In genomic region chr4:89308161-89308500, GRCh38 we compare ENCODE assay signal across 8 cellular contexts. TPM values are rescaled to one million over a fixed set of nuclear protein-coding genes. Genes with fewer than 3 reads are reported as not detected.
DNase-seq lines count a peak whose midpoint lies in the region; ATAC-seq and TF ChIP-seq lines count a peak whose summit lies in the region.

No MANE protein-coding gene starts in this region.

- intact Hi-C loops in testis (cut with DNase I; ENCODE audit: low total_unique reads), result no loop called here

- H3K4me3 ChIP-seq in testis, result peak overlapping the region; percentile 58 to 81

- CTCF ChIA-PET in activated CD4-positive, alpha-beta T cell treated with anti-CD3 and anti-CD28 coated beads, Interleukin-2, amount 10 ng/mL, durations not matched to agents 7 days and 5 days (lab: Charles Lee), result interaction anchor here (1.0 to 2.6 kb wide), 5 partner anchors 9 to 82 kb away, joined by 3 to 14 read pairs (median 4); no protein-coding TSS in a partner anchor

- H3K27ac ChIP-seq in testis, result peak overlapping the region; percentile 50 to 68

- no peaks in the 10 kb centered on the region for H3K27me3 Mint-ChIP-seq in activated CD4-positive, alpha-beta T cell treated with anti-CD3 and anti-CD28 coated beads, Interleukin-2, amount 10 ng/mL, durations not matched to agents 7 days and 5 days
- H3K27me3 Mint-ChIP-seq in activated T-helper 17 cell treated with anti-CD3 and anti-CD28 coated beads, Interleukin-2, amount 50 U/mL, for 72 hours, result no peaks in the 10 kb centered on the region

- no peak for ATAC-seq in activated T-helper 17 cell treated with anti-CD3 and anti-CD28 coated beads, Interleukin-2, amount 50 U/mL, for 72 hours (replicated peaks)

- POLR2A ChIA-PET in activated CD4-positive, alpha-beta T cell treated with anti-CD3 and anti-CD28 coated beads, Interleukin-2, amount 10 ng/mL, durations not matched to agents 7 days and 5 days (lab: Charles Lee), result interaction anchor here (0.6 to 0.7 kb wide), 2 partner anchors 14 to 113 kb away, joined by 3 read pairs; no protein-coding TSS in a partner anchor

- DNase-seq in activated CD4-positive, alpha-beta T cell treated with anti-CD3 and anti-CD28 coated beads, Interleukin-2, amount 10 ng/mL, durations not matched to agents 7 days and 5 days, result no peak
- no peak for DNase-seq in activated CD4-positive, alpha-beta T cell treated with anti-CD3 and anti-CD28 coated beads, Interleukin-2, amount 50 U/mL, for 48 hours
- DNase-seq in iris pigment epithelial cell (ENCODE audit: low read depth) (peak; percentile 16), testis (no peak), amniotic stem cell (lab: John Stamatoyannopoulos, UW) (no peak), SHP77 treated with DMSO at 0.1 percent for 48 hours (lab: John Stamatoyannopoulos, UW) (no peak)
- no peak for DNase-seq in activated CD4-positive, CD25-positive, alpha-beta regulatory T cell treated with anti-CD3 and anti-CD28 coated beads, Interleukin-2, amount 50 U/mL, for 72 hours

- H3K4me3 Mint-ChIP-seq in activated CD4-positive, alpha-beta T cell treated with anti-CD3 and anti-CD28 coated beads, Interleukin-2, amount 10 ng/mL, durations not matched to agents 7 days and 5 days, result peak overlapping the region; percentile 90
- peak overlapping the region; percentile 90 for H3K4me3 Mint-ChIP-seq in activated T-helper 17 cell treated with anti-CD3 and anti-CD28 coated beads, Interleukin-2, amount 50 U/mL, for 72 hours

- H3K36me3 Mint-ChIP-seq in activated CD4-positive, alpha-beta T cell treated with anti-CD3 and anti-CD28 coated beads, Interleukin-2, amount 10 ng/mL, durations not matched to agents 7 days and 5 days (ENCODE audit: low read depth), result peaks cover 42% of the 10 kb centered on the region
- H3K36me3 Mint-ChIP-seq in activated T-helper 17 cell treated with anti-CD3 and anti-CD28 coated beads, Interleukin-2, amount 50 U/mL, for 72 hours (ENCODE audit: low read depth), result peaks cover 32% of the 10 kb centered on the region

- peaks cover 3% of the 10 kb centered on the region for H3K9me3 Mint-ChIP-seq in activated CD4-positive, alpha-beta T cell treated with anti-CD3 and anti-CD28 coated beads, Interleukin-2, amount 10 ng/mL, durations not matched to agents 7 days and 5 days
- no peaks in the 10 kb centered on the region for H3K9me3 Mint-ChIP-seq in activated T-helper 17 cell treated with anti-CD3 and anti-CD28 coated beads, Interleukin-2, amount 50 U/mL, for 72 hours

- no peaks in the 10 kb centered on the region for H3K27me3 ChIP-seq in testis

- H3K36me3 ChIP-seq in testis (ENCODE audit: low read depth, missing control alignments), result no peaks in the 10 kb centered on the region

- WGBS in testis, 2 donors, result 11 to 19% methylated on average over 3 to 6 of the region's 6 CpGs

- H3K27ac Mint-ChIP-seq in activated CD4-positive, alpha-beta T cell treated with anti-CD3 and anti-CD28 coated beads, Interleukin-2, amount 10 ng/mL, durations not matched to agents 7 days and 5 days, result peak overlapping the region; percentile 92
- H3K27ac Mint-ChIP-seq in activated T-helper 17 cell treated with anti-CD3 and anti-CD28 coated beads, Interleukin-2, amount 50 U/mL, for 72 hours, result no peak overlapping the region

- TF ChIP-seq POLR2A in testis (IDR thresholded peaks at IDR 0.05), result no peak

- no peak for TF ChIP-seq CTCF in testis (IDR thresholded peaks at IDR 0.05)

- no peaks in the 10 kb centered on the region for H3K4me1 ChIP-seq in testis

- no peaks in the 10 kb centered on the region for H3K9me3 ChIP-seq in testis

- peaks cover 48% of the 10 kb centered on the region for H3K4me1 Mint-ChIP-seq in activated CD4-positive, alpha-beta T cell treated with anti-CD3 and anti-CD28 coated beads, Interleukin-2, amount 10 ng/mL, durations not matched to agents 7 days and 5 days
- peaks cover 18% of the 10 kb centered on the region for H3K4me1 Mint-ChIP-seq in activated T-helper 17 cell treated with anti-CD3 and anti-CD28 coated beads, Interleukin-2, amount 50 U/mL, for 72 hours

RNA-seq across cellular contexts. Expression of gene GPRIN3, which starts 0.5 kb away (rescaled TPM):
- total RNA-seq in activated CD4-positive, alpha-beta T cell treated with anti-CD3 and anti-CD28 coated beads, Interleukin-2, amount 10 ng/mL, durations not matched to agents 7 days and 5 days, result 10 to 100 TPM; 51.1 to 57.4 TPM
- 10 to 100 TPM; 43.5 to 69.7 TPM for total RNA-seq in activated T-helper 17 cell treated with anti-CD3 and anti-CD28 coated beads, Interleukin-2, amount 50 U/mL, for 72 hours
- 1 to 10 TPM; 2.2 to 2.5 TPM for total RNA-seq in testis
- polyA plus RNA-seq in testis (ENCODE audit: insufficient read depth, low read depth, low replicate concordance), result 0.58 TPM

Comparison
In these comparisons a context has a peak if more than half of its experiments do, and no peak if none do; other contexts are left out.
1. RNA of gene GPRIN3, which starts 0.5 kb away (total RNA-seq): 43.5 to 69.7 TPM in activated T-helper 17 cell treated with anti-CD3 and anti-CD28 coated beads, Interleukin-2, amount 50 U/mL, for 72 hours and 51.1 to 57.4 TPM in activated CD4-positive, alpha-beta T cell treated with anti-CD3 and anti-CD28 coated beads, Interleukin-2, amount 10 ng/mL, durations not matched to agents 7 days and 5 days; 2.2 to 2.5 TPM in testis; every median in the first group is over 10 times any median in the second.